4 cellular contexts compared by ENCODE assay signal in genomic region chr7:76551992-76552391, GRCh38. TPM values are rescaled to one million over a fixed set of nuclear protein-coding genes. Genes with fewer than 3 reads are reported as not detected.
"Had no signal": no experiment of that assay in that cellular context is flagged by ENCODE, and none has a peak within 500 bp of the region (broad histone marks: within the 10 kb centered on the region; RNA-seq: fewer than 3 reads in every experiment).

No MANE protein-coding gene starts in this region.

RNA-seq across cellular contexts. Expression of gene SPDYE16, which starts 8.9 kb away (rescaled TPM):
- total RNA-seq: activated T-helper 1 cell treated with anti-CD3 and anti-CD28 coated beads, Interleukin-12 subunit alpha, Interleukin-12 subunit beta, Interleukin-2, Interleukin-4 antibody, amounts not matched to agents 30 ng/mL and 10 ng/mL and 1 ng/mL, durations not matched to agents 14 hours and 24 hours and 36 hours; NCI-H460; Right ventricle myocardium inferior; SK-MEL-5 had no signal

RNA-seq across cellular contexts. Expression of gene UPK3B, which starts 41.6 kb away (rescaled TPM):
- total RNA-seq: SK-MEL-5 had no signal
